ENCODE assay signal across 14 cellular contexts in the genomic region with DNA sequence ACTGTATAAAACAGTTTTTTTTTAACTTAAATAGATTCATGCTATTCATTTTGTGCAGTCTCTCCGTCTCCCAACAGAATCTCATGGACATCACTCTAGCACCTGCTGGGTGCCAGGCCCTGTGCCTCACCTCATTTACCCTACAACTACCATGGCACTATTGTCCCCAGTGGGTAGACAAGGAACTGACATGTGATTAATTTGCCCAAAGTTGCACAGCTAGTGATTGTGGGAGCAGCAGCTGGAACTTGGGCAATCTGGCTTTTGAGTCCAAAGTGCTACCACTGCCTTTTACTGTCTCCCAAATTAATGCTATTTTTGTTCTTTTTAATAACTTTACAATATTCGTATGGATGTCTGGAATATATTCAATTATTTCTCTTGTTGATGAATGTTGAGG. TPM values are rescaled to one million over a fixed set of nuclear protein-coding genes. Genes with fewer than 3 reads are reported as not detected.
DNase-seq lines count a peak whose midpoint lies in the region; ATAC-seq and TF ChIP-seq lines count a peak whose summit lies in the region.
"Had no signal": no experiment of that assay in that cellular context is flagged by ENCODE, and none has a peak within 500 bp of the region (broad histone marks: within the 10 kb centered on the region; RNA-seq: fewer than 3 reads in every experiment).

No MANE protein-coding gene starts in this region.

- TF ChIP-seq POLR2A in body of pancreas (IDR thresholded peaks at IDR 0.05) (no peak), transverse colon (IDR thresholded peaks at IDR 0.05) (no peak)

- H3K27ac Mint-ChIP-seq in activated naive CD8-positive, alpha-beta T cell treated with anti-CD3 and anti-CD28 coated beads, Interleukin-2, amount 10 ng/mL, durations not matched to agents 7 days and 5 days = no peak overlapping the region
- no peak overlapping the region for H3K27ac Mint-ChIP-seq in activated naive CD8-positive, alpha-beta T cell treated with anti-CD3 and anti-CD28 coated beads, Interleukin-2, amount 50 U/mL, for 24 hours
- H3K27ac Mint-ChIP-seq: activated CD4-positive, alpha-beta T cell treated with anti-CD3 and anti-CD28 coated beads, Interleukin-2, amount 10 ng/mL, durations not matched to agents 7 days and 5 days; activated T-helper 17 cell treated with anti-CD3 and anti-CD28 coated beads, Interleukin-2, amount 50 U/mL, for 72 hours had no signal

- POLR2A ChIA-PET in activated naive CD8-positive, alpha-beta T cell treated with anti-CD3 and anti-CD28 coated beads, Interleukin-2, amount 10 ng/mL, durations not matched to agents 7 days and 5 days (lab: Charles Lee) = no interaction called here

- peaks cover 15% of the 10 kb centered on the region for H3K4me1 ChIP-seq in body of pancreas
- H3K4me1 ChIP-seq in transverse colon = peaks cover 0 to 14% (median 5%) of the 10 kb centered on the region in 4 donors

- H3K4me3 Mint-ChIP-seq in activated naive CD8-positive, alpha-beta T cell treated with anti-CD3 and anti-CD28 coated beads, Interleukin-2, amount 10 ng/mL, durations not matched to agents 7 days and 5 days = no peak overlapping the region
- H3K4me3 Mint-ChIP-seq in activated naive CD8-positive, alpha-beta T cell treated with anti-CD3 and anti-CD28 coated beads, Interleukin-2, amount 50 U/mL, for 24 hours = no peak overlapping the region
- H3K4me3 Mint-ChIP-seq: activated CD4-positive, alpha-beta T cell treated with anti-CD3 and anti-CD28 coated beads, Interleukin-2, amount 10 ng/mL, durations not matched to agents 7 days and 5 days; activated T-helper 17 cell treated with anti-CD3 and anti-CD28 coated beads, Interleukin-2, amount 50 U/mL, for 72 hours had no signal

- no peaks in the 10 kb centered on the region for H3K4me1 Mint-ChIP-seq in activated naive CD8-positive, alpha-beta T cell treated with anti-CD3 and anti-CD28 coated beads, Interleukin-2, amount 10 ng/mL, durations not matched to agents 7 days and 5 days
- no peaks in the 10 kb centered on the region for H3K4me1 Mint-ChIP-seq in activated naive CD8-positive, alpha-beta T cell treated with anti-CD3 and anti-CD28 coated beads, Interleukin-2, amount 50 U/mL, for 24 hours
- H3K4me1 Mint-ChIP-seq: activated T-helper 17 cell treated with anti-CD3 and anti-CD28 coated beads, Interleukin-2, amount 50 U/mL, for 72 hours had no signal

- ATAC-seq in activated naive CD8-positive, alpha-beta T cell treated with anti-CD3 and anti-CD28 coated beads, Interleukin-2, amount 10 ng/mL, durations not matched to agents 7 days and 5 days (ENCODE audit: low read depth) = peak; percentile 45
- no peak for ATAC-seq in activated naive CD8-positive, alpha-beta T cell treated with anti-CD3 and anti-CD28 coated beads, Interleukin-2, amount 50 U/mL, for 24 hours
- ATAC-seq in HG03354 (IDR thresholded peaks at IDR 0.05; ENCODE audit: poor library complexity, severe bottlenecking, unreplicated experiment) (peak; percentile 77), body of pancreas (peak; percentile 66), HG03108 (IDR thresholded peaks at IDR 0.05; ENCODE audit: unreplicated experiment) (no peak), HG03039 (IDR thresholded peaks at IDR 0.05; ENCODE audit: unreplicated experiment) (no peak)
- ATAC-seq: activated T-helper 17 cell treated with anti-CD3 and anti-CD28 coated beads, Interleukin-2, amount 50 U/mL, for 72 hours; Panc1 had no signal

- no peak for TF ChIP-seq EP300 in transverse colon (IDR thresholded peaks at IDR 0.05; ENCODE audit: low read depth)

- no peaks in the 10 kb centered on the region for H3K27me3 ChIP-seq in body of pancreas
- H3K27me3 ChIP-seq in transverse colon = no peaks in the 10 kb centered on the region

- H3K4me3 ChIP-seq in body of pancreas (no peak overlapping the region), transverse colon (no peak overlapping the region)

- WGBS in body of pancreas, 2 donors = 65 to 75% methylated on average over 2 of the region's 2 CpGs
- WGBS in transverse colon (ENCODE audit: low coverage in 1 of 2), 2 donors = 54 to 71% methylated on average over 2 of the region's 2 CpGs

- peaks cover 5% of the 10 kb centered on the region for H3K36me3 Mint-ChIP-seq in activated naive CD8-positive, alpha-beta T cell treated with anti-CD3 and anti-CD28 coated beads, Interleukin-2, amount 10 ng/mL, durations not matched to agents 7 days and 5 days
- H3K36me3 Mint-ChIP-seq in activated naive CD8-positive, alpha-beta T cell treated with anti-CD3 and anti-CD28 coated beads, Interleukin-2, amount 50 U/mL, for 24 hours (ENCODE audit: low read depth) = peaks cover 5% of the 10 kb centered on the region

- no peaks in the 10 kb centered on the region for H3K9me3 ChIP-seq in body of pancreas
- no peaks in the 10 kb centered on the region for H3K9me3 ChIP-seq in transverse colon

- in situ Hi-C loops in transverse colon (cut with MboI; ENCODE audit: low pct_ligation_motif_present in 1 of 4, low pct_unique_long_range_greater_than_20kb in 1 of 4, low sequenced_read_pairs in 3 of 4) = loop anchor here in 2 of 4 donors (25.0 kb wide), 2 partner anchors 263 to 513 kb away; partner anchors contain the start of gene JADE1 (in 1 of the 2)

- H3K27me3 Mint-ChIP-seq in activated naive CD8-positive, alpha-beta T cell treated with anti-CD3 and anti-CD28 coated beads, Interleukin-2, amount 10 ng/mL, durations not matched to agents 7 days and 5 days = no peaks in the 10 kb centered on the region
- H3K27me3 Mint-ChIP-seq in activated naive CD8-positive, alpha-beta T cell treated with anti-CD3 and anti-CD28 coated beads, Interleukin-2, amount 50 U/mL, for 24 hours = no peaks in the 10 kb centered on the region
- H3K27me3 Mint-ChIP-seq: activated CD4-positive, alpha-beta T cell treated with anti-CD3 and anti-CD28 coated beads, Interleukin-2, amount 10 ng/mL, durations not matched to agents 7 days and 5 days; activated T-helper 17 cell treated with anti-CD3 and anti-CD28 coated beads, Interleukin-2, amount 50 U/mL, for 72 hours had no signal

- no peaks in the 10 kb centered on the region for H3K9me3 Mint-ChIP-seq in activated naive CD8-positive, alpha-beta T cell treated with anti-CD3 and anti-CD28 coated beads, Interleukin-2, amount 10 ng/mL, durations not matched to agents 7 days and 5 days
- H3K9me3 Mint-ChIP-seq in activated naive CD8-positive, alpha-beta T cell treated with anti-CD3 and anti-CD28 coated beads, Interleukin-2, amount 50 U/mL, for 24 hours = no peaks in the 10 kb centered on the region
- H3K9me3 Mint-ChIP-seq: activated CD4-positive, alpha-beta T cell treated with anti-CD3 and anti-CD28 coated beads, Interleukin-2, amount 10 ng/mL, durations not matched to agents 7 days and 5 days; activated T-helper 17 cell treated with anti-CD3 and anti-CD28 coated beads, Interleukin-2, amount 50 U/mL, for 72 hours had no signal

- TF ChIP-seq CTCF in body of pancreas (IDR thresholded peaks at IDR 0.05) (peak in 5 of 7 experiments; percentile 17 to 35 (median 29)), transverse colon (IDR thresholded peaks at IDR 0.05) (peak in 3 of 5 experiments; percentile 24 to 37 (median 32))

- H3K36me3 ChIP-seq in body of pancreas (replicated peaks in 1 of 2; ENCODE audit: insufficient read depth in 1 of 2, low read depth in 2 of 2) = no peaks in the 10 kb centered on the region
- no peaks in the 10 kb centered on the region for H3K36me3 ChIP-seq in transverse colon

- DNase-seq in activated naive CD8-positive, alpha-beta T cell treated with anti-CD3 and anti-CD28 coated beads, Interleukin-2, amount 10 ng/mL, durations not matched to agents 7 days and 5 days = no peak
- no peak for DNase-seq in activated naive CD8-positive, alpha-beta T cell treated with anti-CD3 and anti-CD28 coated beads, Interleukin-2, amount 50 U/mL, for 24 hours
- DNase-seq in body of pancreas (peak in 2 of 4 donors; percentile 21 to 34), transverse colon (no peak), SHP77 treated with DMSO at 0.1 percent for 48 hours (lab: John Stamatoyannopoulos, UW) (no peak)
- DNase-seq: activated CD4-positive, alpha-beta T cell treated with anti-CD3 and anti-CD28 coated beads, Interleukin-2, amount 10 ng/mL, durations not matched to agents 7 days and 5 days; aorta; MM.1S; NCI-H345 had no signal

- H3K27ac ChIP-seq in body of pancreas (no peak overlapping the region), transverse colon (no peak overlapping the region)

- intact Hi-C loops in body of pancreas (cut with DNase I) (no loop called here), transverse colon (cut with DNase I; ENCODE audit: low total_unique reads) (no loop called here)

RNA-seq across cellular contexts. Expression of gene PGRMC2, which starts 11.2 kb away (rescaled TPM):
- total RNA-seq in activated naive CD8-positive, alpha-beta T cell treated with anti-CD3 and anti-CD28 coated beads, Interleukin-2, amount 10 ng/mL, durations not matched to agents 7 days and 5 days = 10 to 100 TPM; 44.5 to 47.1 TPM
- 10 to 100 TPM; 14.8 to 20.2 TPM for total RNA-seq in body of pancreas
- total RNA-seq in transverse colon = 10 to 100 TPM; 19.9 to 49.1 (median 31.4) TPM

Comparison
In these comparisons a context has a peak if more than half of its experiments do, and no peak if none do; other contexts are left out.
1. ATAC-seq: peak in activated naive CD8-positive, alpha-beta T cell treated with anti-CD3 and anti-CD28 coated beads, Interleukin-2, amount 10 ng/mL, durations not matched to agents 7 days and 5 days (single experiment), HG03354 (single experiment) and body of pancreas (single experiment); none in activated naive CD8-positive, alpha-beta T cell treated with anti-CD3 and anti-CD28 coated beads, Interleukin-2, amount 50 U/mL, for 24 hours (single experiment), HG03108 (single experiment) and HG03039 (single experiment).